19 cellular contexts compared by ENCODE assay signal in genomic region chr22:44630826-44631225, GRCh38.
A peak's percentile ranks its signal among the peaks of the same experiment; 100 is the strongest.
DNase-seq lines count a peak whose midpoint lies in the region; ATAC-seq lines count a peak whose summit lies in the region.
"Had no signal": no experiment of that assay in that cellular context is flagged by ENCODE, and none has a peak within 500 bp of the region (broad histone marks: within the 10 kb centered on the region; RNA-seq: fewer than 3 reads in every experiment).

No MANE protein-coding gene starts in this region.

- H3K27me3 Mint-ChIP-seq in activated naive CD4-positive, alpha-beta T cell treated with anti-CD3 and anti-CD28 coated beads, Interleukin-2, amount 50 U/mL, for 24 hours = no peaks in the 10 kb centered on the region
- H3K27me3 Mint-ChIP-seq in activated naive CD4-positive, alpha-beta T cell treated with anti-CD3 and anti-CD28 coated beads, Interleukin-2, amount 10 ng/mL, durations not matched to agents 7 days and 5 days = peaks cover 27% of the 10 kb centered on the region
- peaks cover 2 to 7% (median 4%) of the 10 kb centered on the region in 3 donors for H3K27me3 Mint-ChIP-seq in immature natural killer cell (ENCODE audit: low read depth in 3 of 3)
- peaks cover 0 to 2% of the 10 kb centered on the region in 2 donors for H3K27me3 Mint-ChIP-seq in T-cell

- H3K14ac ChIP-seq in neuronal stem cell (ENCODE audit: low read length) = no peak overlapping the region

- no peak overlapping the region for H2BK5ac ChIP-seq in neuronal stem cell (ENCODE audit: low read length)

- no peak overlapping the region for H4K8ac ChIP-seq in neuronal stem cell (ENCODE audit: low read depth, low read length)

- no peaks in the 10 kb centered on the region for H3K79me1 ChIP-seq in neuronal stem cell (ENCODE audit: low read depth, low read length)

- POLR2A ChIA-PET in T-cell (lab: Charles Lee) = no interaction called here

- no CpG with 5 or more reads among the region's 3 CpGs for WGBS in neuronal stem cell (ENCODE audit: extremely low coverage in 2 of 2, insufficient read length in 2 of 2, insufficient replicate concordance in 1 of 2), 2 donors

- H3K9ac ChIP-seq in neuronal stem cell (ENCODE audit: low read depth, low read length, poor library complexity) = no peak overlapping the region
- H3K9ac ChIP-seq: BLaER1, GM23248 had no signal

- no peak overlapping the region for H2BK120ac ChIP-seq in neuronal stem cell (ENCODE audit: low read depth, low read length)

- H2AK5ac ChIP-seq in neuronal stem cell (ENCODE audit: low read depth, low read length) = peak overlapping the region; percentile 27

- H3K27ac Mint-ChIP-seq in activated naive CD4-positive, alpha-beta T cell treated with anti-CD3 and anti-CD28 coated beads, Interleukin-2, amount 50 U/mL, for 24 hours = peak overlapping the region; percentile 57
- no peak overlapping the region for H3K27ac Mint-ChIP-seq in activated naive CD4-positive, alpha-beta T cell treated with anti-CD3 and anti-CD28 coated beads, Interleukin-2, amount 10 ng/mL, durations not matched to agents 7 days and 5 days
- H3K27ac Mint-ChIP-seq in immature natural killer cell (peak overlapping the region in 4 of 6 donors; percentile 2 to 85 (median 72)), T-cell (no peak overlapping the region)
- H3K27ac Mint-ChIP-seq: B cell; CD8-positive, alpha-beta T cell; H9 had no signal

- peaks cover 0 to 8% (median 2%) of the 10 kb centered on the region in 3 experiments for H3K27me3 ChIP-seq in neuronal stem cell (ENCODE audit: control insufficient read depth in 3 of 3, insufficient read depth in 3 of 3, low read depth in 1 of 3, low read length in 3 of 3)
- H3K27me3 ChIP-seq: BLaER1 had no signal

- H2AFZ ChIP-seq in neuronal stem cell (ENCODE audit: low read length) = no peak overlapping the region
- H2AFZ ChIP-seq: GM23248 had no signal

- H3K36me3 Mint-ChIP-seq in activated naive CD4-positive, alpha-beta T cell treated with anti-CD3 and anti-CD28 coated beads, Interleukin-2, amount 50 U/mL, for 24 hours = peaks cover 4% of the 10 kb centered on the region
- no peaks in the 10 kb centered on the region for H3K36me3 Mint-ChIP-seq in activated naive CD4-positive, alpha-beta T cell treated with anti-CD3 and anti-CD28 coated beads, Interleukin-2, amount 10 ng/mL, durations not matched to agents 7 days and 5 days
- H3K36me3 Mint-ChIP-seq in immature natural killer cell = no peaks in the 10 kb centered on the region
- no peaks in the 10 kb centered on the region for H3K36me3 Mint-ChIP-seq in T-cell
- H3K36me3 Mint-ChIP-seq: CD8-positive, alpha-beta T cell had no signal

- CTCF ChIA-PET in activated naive CD4-positive, alpha-beta T cell treated with anti-CD3 and anti-CD28 coated beads, Interleukin-2, amount 10 ng/mL, durations not matched to agents 7 days and 5 days (lab: Charles Lee) = interaction anchor here (1.2 kb wide), 1 partner anchor 54 kb away, joined by 4 read pairs; no protein-coding TSS in a partner anchor
- CTCF ChIA-PET in T-cell (lab: Charles Lee) = interaction anchor here in 1 of 2 donors (0.6 kb wide), 1 partner anchor 1279 kb away, joined by 3 read pairs; no protein-coding TSS in a partner anchor

- no peak for ATAC-seq in GM21825 (IDR thresholded peaks at IDR 0.05; ENCODE audit: unreplicated experiment)
- no peak for ATAC-seq in T-cell (replicated peaks in 1 of 4)
- ATAC-seq: CD8-positive, alpha-beta T cell; HCT116 had no signal

- no peaks in the 10 kb centered on the region for H3K36me3 ChIP-seq in neuronal stem cell (replicated peaks in 1 of 2; ENCODE audit: control insufficient read depth in 2 of 2, insufficient read depth in 2 of 2, low read length in 2 of 2)
- H3K36me3 ChIP-seq: BLaER1 had no signal

- H4K91ac ChIP-seq in neuronal stem cell (ENCODE audit: low read depth, low read length, poor library complexity) = no peak overlapping the region

- no peak overlapping the region for H3K4me3 Mint-ChIP-seq in activated naive CD4-positive, alpha-beta T cell treated with anti-CD3 and anti-CD28 coated beads, Interleukin-2, amount 50 U/mL, for 24 hours
- H3K4me3 Mint-ChIP-seq in activated naive CD4-positive, alpha-beta T cell treated with anti-CD3 and anti-CD28 coated beads, Interleukin-2, amount 10 ng/mL, durations not matched to agents 7 days and 5 days = no peak overlapping the region
- H3K4me3 Mint-ChIP-seq in immature natural killer cell = no peak overlapping the region
- H3K4me3 Mint-ChIP-seq in T-cell = no peak overlapping the region
- H3K4me3 Mint-ChIP-seq: B cell; CD8-positive, alpha-beta T cell; H9 had no signal

- no peak overlapping the region for H3K27ac ChIP-seq in neuronal stem cell (replicated peaks; ENCODE audit: low read length)
- H3K27ac ChIP-seq: 22Rv1, BLaER1, C4-2B, GM23248 had no signal

- peak overlapping the region; percentile 82 for H3K18ac ChIP-seq in neuronal stem cell (ENCODE audit: low read length)

- no peak overlapping the region for H3K4me2 ChIP-seq in neuronal stem cell (ENCODE audit: insufficient read depth, low read length, poor library complexity, severe bottlenecking)
- H3K4me2 ChIP-seq: BLaER1 had no signal

- no peak overlapping the region for H2BK12ac ChIP-seq in neuronal stem cell (ENCODE audit: low read length)

- no peak overlapping the region for H3K23ac ChIP-seq in neuronal stem cell (ENCODE audit: low read depth, low read length, poor library complexity)

- peak overlapping the region; percentile 55 for H2BK15ac ChIP-seq in neuronal stem cell (ENCODE audit: low read length)

- no peak overlapping the region for H3K4ac ChIP-seq in neuronal stem cell (ENCODE audit: low read length)

- peaks cover 0 to 7% of the 10 kb centered on the region in 2 donors for H3K4me1 ChIP-seq in neuronal stem cell (ENCODE audit: control insufficient read depth in 2 of 2, insufficient read depth in 1 of 2, low read depth in 1 of 2, low read length in 2 of 2)

- DNase-seq in activated naive CD4-positive, alpha-beta T cell treated with anti-CD3 and anti-CD28 coated beads, Interleukin-2, amount 10 ng/mL, durations not matched to agents 7 days and 5 days = no peak
- DNase-seq in immature natural killer cell = no peak
- no peak for DNase-seq in neuronal stem cell (ENCODE audit: low spot score)
- no peak for DNase-seq in NCI-H187 treated with DMSO at 0.1 percent for 48 hours (lab: John Stamatoyannopoulos, UW)
- no peak for DNase-seq in T-cell
- DNase-seq: Caco-2; CD4-positive, CD25-positive, alpha-beta regulatory T cell; CD8-positive, alpha-beta T cell; DMS153; DND-41; GM23248; H9 had no signal

- H3K9me3 Mint-ChIP-seq in activated naive CD4-positive, alpha-beta T cell treated with anti-CD3 and anti-CD28 coated beads, Interleukin-2, amount 50 U/mL, for 24 hours = peaks cover 6% of the 10 kb centered on the region
- peaks cover 2% of the 10 kb centered on the region for H3K9me3 Mint-ChIP-seq in activated naive CD4-positive, alpha-beta T cell treated with anti-CD3 and anti-CD28 coated beads, Interleukin-2, amount 10 ng/mL, durations not matched to agents 7 days and 5 days
- H3K9me3 Mint-ChIP-seq in immature natural killer cell = no peaks in the 10 kb centered on the region
- peaks cover 4 to 5% (median 5%) of the 10 kb centered on the region in 3 donors for H3K9me3 Mint-ChIP-seq in T-cell

- H3K9me3 ChIP-seq in neuronal stem cell (replicated peaks in 1 of 2; ENCODE audit: control insufficient read depth in 2 of 2, insufficient read depth in 1 of 2, low read depth in 1 of 2, low read length in 2 of 2) = peaks cover 0 to 3% of the 10 kb centered on the region in 2 donors
- H3K9me3 ChIP-seq: Caco-2 had no signal

- H3K4me3 ChIP-seq in neuronal stem cell (ENCODE audit: low read length in 2 of 2) = peak overlapping the region in 1 of 2 donors; percentile 46
- H3K4me3 ChIP-seq: BLaER1, GM23248 had no signal

- H3K4me1 Mint-ChIP-seq in activated naive CD4-positive, alpha-beta T cell treated with anti-CD3 and anti-CD28 coated beads, Interleukin-2, amount 50 U/mL, for 24 hours = peaks cover 5% of the 10 kb centered on the region
- H3K4me1 Mint-ChIP-seq in activated naive CD4-positive, alpha-beta T cell treated with anti-CD3 and anti-CD28 coated beads, Interleukin-2, amount 10 ng/mL, durations not matched to agents 7 days and 5 days = peaks cover 10% of the 10 kb centered on the region
- peaks cover 7 to 17% of the 10 kb centered on the region in 2 donors for H3K4me1 Mint-ChIP-seq in immature natural killer cell
- peaks cover 0 to 12% (median 9%) of the 10 kb centered on the region in 3 donors for H3K4me1 Mint-ChIP-seq in T-cell
- H3K4me1 Mint-ChIP-seq: B cell had no signal

Comparison
In these comparisons a context has a peak if more than half of its experiments do, and no peak if none do; other contexts are left out.
1. H3K27ac Mint-ChIP-seq: peak in activated naive CD4-positive, alpha-beta T cell treated with anti-CD3 and anti-CD28 coated beads, Interleukin-2, amount 50 U/mL, for 24 hours (single experiment) and immature natural killer cell (4 of 6); none in activated naive CD4-positive, alpha-beta T cell treated with anti-CD3 and anti-CD28 coated beads, Interleukin-2, amount 10 ng/mL, durations not matched to agents 7 days and 5 days (single experiment) and T-cell (0 of 2).